In genomic region chr9:136766410-136767120, GRCh38 we compare ENCODE assay signal across 7 cellular contexts. TPM values are rescaled to one million over a fixed set of nuclear protein-coding genes. Genes with fewer than 3 reads are reported as not detected.
DNase-seq lines count a peak whose midpoint lies in the region; FAIRE-seq and TF ChIP-seq lines count a peak whose summit lies in the region.
"Not testable (repeated sequence)": the region's sequence is repeated elsewhere in the genome, so short reads cannot be mapped to it uniquely, and the experiment has no call there.
"Had no signal": no experiment of that assay in that cellular context is flagged by ENCODE, and none has a peak within 500 bp of the region (broad histone marks: within the 10 kb centered on the region; RNA-seq: fewer than 3 reads in every experiment).

No MANE protein-coding gene starts in this region.

- H3K9me3 ChIP-seq in transverse colon, result not testable (repeated sequence)

- not testable (repeated sequence) for TF ChIP-seq POLR2A in transverse colon (IDR thresholded peaks at IDR 0.05)

- H3K27ac Mint-ChIP-seq in activated CD4-positive, alpha-beta T cell treated with anti-CD3 and anti-CD28 coated beads, Interleukin-2, amount 10 ng/mL, durations not matched to agents 24 days and 14 days, result peak overlapping the region; percentile 66

- not testable (repeated sequence) for H3K36me3 ChIP-seq in transverse colon

- in situ Hi-C loops in transverse colon (cut with MboI; ENCODE audit: low pct_ligation_motif_present in 1 of 4, low pct_unique_long_range_greater_than_20kb in 1 of 4, low sequenced_read_pairs in 3 of 4), result not testable (repeated sequence)

- peaks cover 0 to 11% (median 6%) of the 10 kb centered on the region in 4 donors for H3K4me1 ChIP-seq in transverse colon

- H3K27me3 ChIP-seq in transverse colon, result peaks cover 61% of the 10 kb centered on the region

- not testable (repeated sequence) for H3K27ac ChIP-seq in transverse colon

- TF ChIP-seq CTCF in transverse colon (IDR thresholded peaks at IDR 0.05), result peak in 4 of 5 experiments; percentile 30 to 48 (median 39)

- WGBS in transverse colon (ENCODE audit: low coverage in 1 of 2), 2 donors, result 24 to 80% methylated on average over 1 to 18 of the region's 18 CpGs

- not testable (repeated sequence) for H3K36me3 Mint-ChIP-seq in activated CD4-positive, alpha-beta T cell treated with anti-CD3 and anti-CD28 coated beads, Interleukin-2, amount 10 ng/mL, durations not matched to agents 24 days and 14 days (ENCODE audit: low read depth)

- H3K4me1 Mint-ChIP-seq in activated CD4-positive, alpha-beta T cell treated with anti-CD3 and anti-CD28 coated beads, Interleukin-2, amount 10 ng/mL, durations not matched to agents 24 days and 14 days, result not testable (repeated sequence)

- H3K4me3 Mint-ChIP-seq in activated CD4-positive, alpha-beta T cell treated with anti-CD3 and anti-CD28 coated beads, Interleukin-2, amount 10 ng/mL, durations not matched to agents 24 days and 14 days, result not testable (repeated sequence)

- not testable (repeated sequence) for TF ChIP-seq EP300 in transverse colon (IDR thresholded peaks at IDR 0.05; ENCODE audit: low read depth)

- H3K27me3 Mint-ChIP-seq in activated CD4-positive, alpha-beta T cell treated with anti-CD3 and anti-CD28 coated beads, Interleukin-2, amount 10 ng/mL, durations not matched to agents 24 days and 14 days, result not testable (repeated sequence)

- H3K4me3 ChIP-seq in transverse colon, result not testable (repeated sequence)

- not testable (repeated sequence) for DNase-seq in GM18507 (ENCODE audit: extremely low spot score, insufficient read length, low read depth)
- DNase-seq in NCI-H524 (lab: John Stamatoyannopoulos, UW) (peak; percentile 56 to 77), mucosa of gallbladder (ENCODE audit: low spot score) (peak; percentile 74), transverse colon (peak; percentile 74)
- peak; percentile 72 for DNase-seq in activated CD4-positive, alpha-beta T cell treated with anti-CD3 and anti-CD28 coated beads, Interleukin-2, amount 10 ng/mL, durations not matched to agents 24 days and 14 days
- peak; percentile 32 for DNase-seq in effector CD4-positive, alpha-beta T cell

- not testable (repeated sequence) for H3K9me3 Mint-ChIP-seq in activated CD4-positive, alpha-beta T cell treated with anti-CD3 and anti-CD28 coated beads, Interleukin-2, amount 10 ng/mL, durations not matched to agents 24 days and 14 days

- peak; percentile 83 for FAIRE-seq in GM18507 (lab: Jason Lieb, UNC)

- intact Hi-C loops in activated CD4-positive, alpha-beta T cell treated with anti-CD3 and anti-CD28 coated beads, Interleukin-2, amount 10 ng/mL, durations not matched to agents 24 days and 14 days (cut with micrococcal nuclease); transverse colon (cut with DNase I; ENCODE audit: low total_unique reads): not testable (repeated sequence)

RNA-seq across cellular contexts. Expression of gene LCN15, which starts 2.2 kb away (rescaled TPM):
- not detected in 2 replicates for total RNA-seq in activated CD4-positive, alpha-beta T cell treated with anti-CD3 and anti-CD28 coated beads, Interleukin-2, amount 10 ng/mL, durations not matched to agents 24 days and 14 days
- total RNA-seq in mucosa of gallbladder (not detected), transverse colon (10 to 100 TPM in 1 of 4 donors, 1 to 10 TPM in 1, not detected in 2; 6.4 to 11.9 TPM)
- total RNA-seq: urinary bladder had no signal

RNA-seq across cellular contexts. Expression of gene LCN8, which starts 8.5 kb away (rescaled TPM):
- total RNA-seq in activated CD4-positive, alpha-beta T cell treated with anti-CD3 and anti-CD28 coated beads, Interleukin-2, amount 10 ng/mL, durations not matched to agents 24 days and 14 days, result not detected in 2 replicates
- not detected for total RNA-seq in mucosa of gallbladder
- not detected for total RNA-seq in transverse colon
- total RNA-seq: urinary bladder had no signal

RNA-seq across cellular contexts. Expression of gene LCN6, which starts 18.2 kb away (rescaled TPM):
- total RNA-seq in activated CD4-positive, alpha-beta T cell treated with anti-CD3 and anti-CD28 coated beads, Interleukin-2, amount 10 ng/mL, durations not matched to agents 24 days and 14 days, result not detected in 2 replicates
- total RNA-seq in mucosa of gallbladder (12.8 TPM), transverse colon (1 to 10 TPM in 2 of 4 donors, not detected in 2; 1.1 to 2.9 TPM)
- total RNA-seq: urinary bladder had no signal

RNA-seq across cellular contexts. Expression of gene LCN10, which starts 23.8 kb away (rescaled TPM):
- total RNA-seq in activated CD4-positive, alpha-beta T cell treated with anti-CD3 and anti-CD28 coated beads, Interleukin-2, amount 10 ng/mL, durations not matched to agents 24 days and 14 days, result 1.1 and 1.7 TPM in 2 replicates
- total RNA-seq in mucosa of gallbladder (11.4 TPM), transverse colon (10 to 100 TPM in 1 of 4 donors, 1 to 10 TPM in 2, under 1 TPM in 1; 0.96 to 33.6 (median 3.3) TPM)
- total RNA-seq: urinary bladder had no signal

RNA-seq across cellular contexts. Expression of gene TMEM141, which starts 24.6 kb away (rescaled TPM):
- total RNA-seq in activated CD4-positive, alpha-beta T cell treated with anti-CD3 and anti-CD28 coated beads, Interleukin-2, amount 10 ng/mL, durations not matched to agents 24 days and 14 days, result 36.1 and 40.1 TPM in 2 replicates
- 81.3 TPM for total RNA-seq in mucosa of gallbladder
- 100 to 1,000 TPM; 179 to 392 (median 224) TPM for total RNA-seq in transverse colon
